In genomic region chr4:41121906-41122305, GRCh38 we compare ENCODE assay signal across 19 cellular contexts.
A peak's percentile ranks its signal among the peaks of the same experiment; 100 is the strongest.
DNase-seq lines count a peak whose midpoint lies in the region; ATAC-seq, FAIRE-seq and TF ChIP-seq lines count a peak whose summit lies in the region.
"Had no signal": no experiment of that assay in that cellular context is flagged by ENCODE, and none has a peak within 500 bp of the region (broad histone marks: within the 10 kb centered on the region; RNA-seq: fewer than 3 reads in every experiment).

No MANE protein-coding gene starts in this region.

- H3K27me3 ChIP-seq in astrocyte (ENCODE audit: insufficient read depth, low read length) (no peaks in the 10 kb centered on the region), keratinocyte (ENCODE audit: control insufficient read depth, extremely low read depth, insufficient read depth, low read length) (no peaks in the 10 kb centered on the region), tibial artery (no peaks in the 10 kb centered on the region)

- H3K9ac ChIP-seq in astrocyte (ENCODE audit: low read length): no peak overlapping the region
- no peak overlapping the region for H3K9ac ChIP-seq in keratinocyte (ENCODE audit: control insufficient read depth, extremely low read depth, insufficient read depth, low read length)
- H3K9ac ChIP-seq: SK-N-SH had no signal

- peaks cover 23% of the 10 kb centered on the region for H3K36me3 Mint-ChIP-seq in astrocyte (ENCODE audit: low read depth, unreplicated experiment)
- H3K36me3 Mint-ChIP-seq in natural killer cell: no peaks in the 10 kb centered on the region
- H3K36me3 Mint-ChIP-seq: CD4-positive, alpha-beta memory T cell had no signal

- TF ChIP-seq CTCF in HEK293 (tag by site-specific recombination; IDR thresholded peaks at IDR 0.05) (no peak), astrocyte (IDR thresholded peaks at IDR 0.05; ENCODE audit: insufficient read depth, low read depth, low read length) (no peak), keratinocyte (optimal IDR thresholded peaks at IDR 0.05 in 1 of 3, IDR thresholded peaks at IDR 0.05 in 1 of 3, conservative IDR thresholded peaks at IDR 0.05 in 1 of 3; ENCODE audit: extremely low read depth in 1 of 3, insufficient read depth in 2 of 3, low read length in 3 of 3) (no peak), tibial artery (IDR thresholded peaks at IDR 0.05) (no peak), natural killer cell (IDR thresholded peaks at IDR 0.05) (no peak)

- H3K4me1 ChIP-seq in HEK293 (ENCODE audit: control insufficient read depth, insufficient read depth, low read length) (peaks cover 5% of the 10 kb centered on the region), astrocyte (ENCODE audit: insufficient read depth, low read length) (peaks cover 19% of the 10 kb centered on the region), keratinocyte (ENCODE audit: control insufficient read depth, extremely low read depth, insufficient read depth, low read length) (peaks cover 55% of the 10 kb centered on the region), tibial artery (peaks cover 0 to 83% (median 44%) of the 10 kb centered on the region in 4 donors)

- H3K9me3 ChIP-seq in HEK293 (ENCODE audit: control insufficient read depth, insufficient read depth, low read depth, low read length): no peaks in the 10 kb centered on the region
- H3K9me3 ChIP-seq in astrocyte (ENCODE audit: insufficient read depth, low read depth, low read length): no peaks in the 10 kb centered on the region
- no peaks in the 10 kb centered on the region for H3K9me3 ChIP-seq in keratinocyte (ENCODE audit: control insufficient read depth, low read depth, low read length)
- H3K9me3 ChIP-seq in tibial artery: no peaks in the 10 kb centered on the region
- H3K9me3 ChIP-seq: SK-N-SH had no signal

- POLR2A ChIA-PET in HEK293 (lab: Yijun Ruan, JAX): no interaction called here

- dilution Hi-C loops in keratinocyte (cut with MboI; ENCODE audit: extremely low pct_ligation_motif_present, low sequenced_read_pairs): no loop called here

- H3K27ac Mint-ChIP-seq in astrocyte (ENCODE audit: unreplicated experiment) (peak overlapping the region; percentile 58), natural killer cell (no peak overlapping the region)
- H3K27ac Mint-ChIP-seq: CD4-positive, alpha-beta memory T cell had no signal

- H3K9me1 ChIP-seq in keratinocyte (ENCODE audit: control insufficient read depth, extremely low read depth, insufficient read depth, low read length): no peaks in the 10 kb centered on the region

- H3K36me3 ChIP-seq in HEK293 (ENCODE audit: control insufficient read depth in 2 of 2, insufficient read depth in 1 of 2, low read length in 2 of 2) (no peaks in the 10 kb centered on the region), astrocyte (ENCODE audit: insufficient read depth, low read length) (no peaks in the 10 kb centered on the region), keratinocyte (ENCODE audit: control insufficient read depth in 2 of 2, extremely low read depth in 1 of 2, insufficient read depth in 2 of 2, low read length in 2 of 2) (peaks cover 1 to 5% of the 10 kb centered on the region in 2 experiments), tibial artery (no peaks in the 10 kb centered on the region)

- H3K9me3 Mint-ChIP-seq in astrocyte (ENCODE audit: unreplicated experiment) (no peaks in the 10 kb centered on the region), natural killer cell (no peaks in the 10 kb centered on the region)

- DNase-seq in astrocyte (ENCODE audit: low read depth): no peak
- no peak for DNase-seq in keratinocyte (ENCODE audit: low read depth, low spot score)
- DNase-seq in tibial artery: no peak
- DNase-seq in natural killer cell: no peak
- DNase-seq in stimulated activated CD8-positive, alpha-beta memory T cell treated with anti-CD3 and anti-CD28 coated beads, Interleukin-4, amount 100 ng/mL, for 48 hours: no peak
- DNase-seq: Calu3; CD4-positive, alpha-beta memory T cell; DMS153; Karpas-422; NCI-H1048; NCI-H1417 treated with DMSO at 0.1 percent for 48 hours; NCI-H187; NCI-H446 treated with DMSO at 0.1 percent for 48 hours; NCI-H526 treated with DMSO at 0.1 percent for 48 hours; SHP77 treated with DMSO at 0.1 percent for 48 hours; SK-N-SH had no signal

- H3K27me3 Mint-ChIP-seq in astrocyte (ENCODE audit: low read depth, unreplicated experiment) (no peaks in the 10 kb centered on the region), natural killer cell (ENCODE audit: low read depth in 2 of 2) (no peaks in the 10 kb centered on the region)
- H3K27me3 Mint-ChIP-seq: CD4-positive, alpha-beta memory T cell had no signal

- no peak overlapping the region for H3K27ac ChIP-seq in HEK293 (ENCODE audit: extremely low read depth, low read depth, low read length)
- no peak overlapping the region for H3K27ac ChIP-seq in astrocyte (ENCODE audit: low read depth, low read length)
- H3K27ac ChIP-seq in keratinocyte (ENCODE audit: control insufficient read depth, insufficient read depth, low read length): peak overlapping the region; percentile 84
- peak overlapping the region; percentile 60 to 61 for H3K27ac ChIP-seq in tibial artery

- no peak overlapping the region for H3K4me3 Mint-ChIP-seq in astrocyte (ENCODE audit: unreplicated experiment)
- H3K4me3 Mint-ChIP-seq in natural killer cell: no peak overlapping the region
- H3K4me3 Mint-ChIP-seq: CD4-positive, alpha-beta memory T cell had no signal

- FAIRE-seq in astrocyte (lab: Jason Lieb, UNC) (no peak), keratinocyte (lab: Jason Lieb, UNC) (no peak)
- FAIRE-seq: GM12891 had no signal

- H3K4me1 Mint-ChIP-seq in astrocyte (ENCODE audit: low read depth, unreplicated experiment) (peaks cover 55% of the 10 kb centered on the region), natural killer cell (no peaks in the 10 kb centered on the region)
- H3K4me1 Mint-ChIP-seq: CD4-positive, alpha-beta memory T cell had no signal

- H3K4me3 ChIP-seq in HEK293 (ENCODE audit: low read depth, low read length) (no peak overlapping the region), astrocyte (ENCODE audit: insufficient read depth, low read depth, low read length) (no peak overlapping the region), keratinocyte (ENCODE audit: control insufficient read depth in 2 of 3, extremely low read depth in 1 of 3, insufficient read depth in 2 of 3, low read depth in 1 of 3, low read length in 3 of 3) (no peak overlapping the region), tibial artery (no peak overlapping the region)

- no peak for ATAC-seq in natural killer cell
- ATAC-seq in HG03039 (IDR thresholded peaks at IDR 0.05; ENCODE audit: unreplicated experiment): no peak

- CTCF ChIA-PET in HEK293 (lab: Yijun Ruan, JAX): no interaction called here

- no peak overlapping the region for H2AFZ ChIP-seq in astrocyte (ENCODE audit: low read depth, low read length)
- H2AFZ ChIP-seq in keratinocyte (ENCODE audit: control insufficient read depth, low read length): no peak overlapping the region

- H3K4me2 ChIP-seq in astrocyte (ENCODE audit: low read length) (no peak overlapping the region), keratinocyte (ENCODE audit: control insufficient read depth, extremely low read depth, insufficient read depth, low read depth, low read length) (no peak overlapping the region)
- H3K4me2 ChIP-seq: SK-N-SH had no signal

- H3K79me2 ChIP-seq in astrocyte (ENCODE audit: insufficient read depth, low read length) (peaks cover 48% of the 10 kb centered on the region), keratinocyte (ENCODE audit: control insufficient read depth, insufficient read depth, low read length) (peaks cover 55% of the 10 kb centered on the region)

- intact Hi-C loops in tibial artery (cut with DNase I; ENCODE audit: low total_unique reads): no loop called here
- intact Hi-C loops in natural killer cell (cut with micrococcal nuclease): no loop called here

- H4K20me1 ChIP-seq in astrocyte (ENCODE audit: insufficient read depth, low read length): peaks cover 35% of the 10 kb centered on the region
- no peaks in the 10 kb centered on the region for H4K20me1 ChIP-seq in keratinocyte (ENCODE audit: control insufficient read depth, extremely low read depth, insufficient read depth, low read length)

TF ChIP-seq in HEK293, 187 proteins besides CTCF, POLR2A, EP300 and RAD21 (continues in another document):
- no peak for TF ChIP-seq PRDM4 (tag by site-specific recombination; IDR thresholded peaks at IDR 0.05)
- 0 out of 2 replicates have a peak, but pooled peaks have one; percentile 14 for TF ChIP-seq SCRT2 (tag by site-specific recombination; IDR thresholded peaks at IDR 0.05)
- TF ChIP-seq ZNF704 (tag by site-specific recombination; IDR thresholded peaks at IDR 0.05): no peak
- TF ChIP-seq EGR2 (tag by site-specific recombination; IDR thresholded peaks at IDR 0.05; ENCODE audit: low read depth): no peak

Comparison
In these comparisons a context has a peak if more than half of its experiments do, and no peak if none do; other contexts are left out.
1. H3K27ac ChIP-seq: peak in keratinocyte (single experiment) and tibial artery (2 of 2); none in HEK293 (single experiment) and astrocyte (single experiment).